ENCODE assay signal across 12 cellular contexts in genomic region chr2:36438454-36438977, GRCh38.
A peak's percentile ranks its signal among the peaks of the same experiment; 100 is the strongest.
DNase-seq lines count a peak whose midpoint lies in the region; ATAC-seq, FAIRE-seq and TF ChIP-seq lines count a peak whose summit lies in the region.
"Had no signal": no experiment of that assay in that cellular context is flagged by ENCODE, and none has a peak within 500 bp of the region (broad histone marks: within the 10 kb centered on the region; RNA-seq: fewer than 3 reads in every experiment).

No MANE protein-coding gene starts in this region.

- H3K9me3 ChIP-seq in HCT116 (ENCODE audit: control insufficient read depth in 1 of 2, insufficient read depth in 1 of 2, low read depth in 1 of 2, low read length in 2 of 2): no peaks in the 10 kb centered on the region
- H3K9me3 ChIP-seq in K562 (replicated peaks; ENCODE audit: control insufficient read depth, insufficient read depth, low read depth, low read length): no peaks in the 10 kb centered on the region
- H3K9me3 ChIP-seq: right atrium auricular region had no signal

- intact Hi-C loops in HCT116 (cut with micrococcal nuclease) (no loop called here), K562 (cut with micrococcal nuclease) (no loop called here)

- 0 out of 4 replicates have a peak, but pooled peaks cover 2 to 4% of the 10 kb centered on the region in 2 experiments for H3K36me3 ChIP-seq in HCT116 (ENCODE audit: control insufficient read depth in 1 of 2, insufficient read depth in 2 of 2, low read length in 2 of 2)
- no peaks in the 10 kb centered on the region for H3K36me3 ChIP-seq in K562 (ENCODE audit: control insufficient read depth, insufficient read depth, low read length)

- POLR2A ChIA-PET in HCT116 (lab: Charles Lee): no interaction called here
- POLR2A ChIA-PET in K562 (lab: Yijun Ruan, JAX): interaction anchor here (1.3 to 1.9 kb wide), 2 partner anchors 20 to 70 kb away, joined by 3 to 4 read pairs; no protein-coding TSS in a partner anchor

- H3K4me3 ChIP-seq in HCT116 (replicated peaks in 1 of 2; ENCODE audit: low read depth in 1 of 2, low read length in 2 of 2) (peak overlapping the region in 1 of 2 experiments; percentile 24; a peak in 1 of 4 replicates), K562 (no peak overlapping the region)
- H3K4me3 ChIP-seq: GM12878, right atrium auricular region had no signal

- CTCF ChIA-PET in HCT116 (lab: Charles Lee): interaction anchor here (1.1 to 1.4 kb wide), 2 partner anchors 22 to 69 kb away, joined by 3 to 4 read pairs; no protein-coding TSS in a partner anchor
- CTCF ChIA-PET in K562 (lab: Yijun Ruan, JAX; ENCODE audit: low intra/inter-chr PET ratio): no interaction called here

- peak overlapping the region; percentile 76 for H3K4me2 ChIP-seq in HCT116 (ENCODE audit: low read length)
- no peak overlapping the region for H3K4me2 ChIP-seq in K562 (ENCODE audit: insufficient read depth, low read length)

- TF ChIP-seq CTCF in HCT116 (IDR thresholded peaks at IDR 0.05 in 2 of 3, conservative IDR thresholded peaks at IDR 0.05 in 1 of 3; ENCODE audit: borderline replicate concordance in 1 of 3, insufficient read depth in 1 of 3, low read depth in 2 of 3, low read length in 2 of 3): no peak
- TF ChIP-seq CTCF in K562 (IDR thresholded peaks at IDR 0.05 in 2 of 3, conservative IDR thresholded peaks at IDR 0.05 in 1 of 3; ENCODE audit: insufficient read depth in 2 of 3, low read depth in 1 of 3, low read length in 3 of 3): no peak

- FAIRE-seq in K562 (lab: Jason Lieb, UNC) (no peak), urothelium cell line (lab: Jason Lieb, UNC) (peak; percentile 79)
- FAIRE-seq: GM12878 had no signal

- in situ Hi-C loops in K562 (cut with MboI): no loop called here

- H2AFZ ChIP-seq in HCT116 (ENCODE audit: low read depth, low read length, poor library complexity, severe bottlenecking): no peak overlapping the region
- no peak overlapping the region for H2AFZ ChIP-seq in K562 (ENCODE audit: low read depth, low read length)

- no peaks in the 10 kb centered on the region for H3K9me1 ChIP-seq in K562 (ENCODE audit: control insufficient read depth, insufficient read depth, low read length)

- TF ChIP-seq EP300 in K562 (IDR thresholded peaks at IDR 0.05; ENCODE audit: low read length): no peak

- H3K9me2 ChIP-seq in HCT116 (ENCODE audit: insufficient read depth): no peaks in the 10 kb centered on the region

- H3K27me3 ChIP-seq in HCT116 (ENCODE audit: insufficient read depth, low read length): no peaks in the 10 kb centered on the region
- peaks cover 2 to 14% of the 10 kb centered on the region in 2 experiments; a peak in 3 of 5 replicates for H3K27me3 ChIP-seq in K562 (ENCODE audit: control insufficient read depth in 2 of 2, insufficient read depth in 2 of 2, low read length in 2 of 2)
- H3K27me3 ChIP-seq: right atrium auricular region had no signal

- no peak for TF ChIP-seq RAD21 in HCT116 (IDR thresholded peaks at IDR 0.05; ENCODE audit: low read depth)
- no peak for TF ChIP-seq RAD21 in K562 (CRISPR knock-in tag; conservative IDR thresholded peaks at IDR 0.05 in 1 of 2, IDR thresholded peaks at IDR 0.05 in 1 of 2)

- WGBS in K562 (ENCODE audit: insufficient coverage, low coverage, missing lambda C conversion rate): 0% methylated on average over 3 of the region's 3 CpGs

- DNase-seq in HCT116 (ENCODE audit: low read depth, low spot score): peak; percentile 43
- no peak for DNase-seq in K562 (ENCODE audit: extremely low read depth in 1 of 4, low spot score in 3 of 4)
- peak; percentile 70 for DNase-seq in islet precursor cell
- DNase-seq in urothelium cell line (ENCODE audit: low spot score): peak; percentile 82
- DNase-seq in NCI-H1048 (lab: John Stamatoyannopoulos, UW): no peak
- no peak for DNase-seq in activated CD4-positive, alpha-beta T cell treated with anti-CD3 and anti-CD28 coated beads, Interleukin-2, amount 50 U/mL, for 1 hour
- DNase-seq: NCI-H774; stimulated activated naive CD4-positive, alpha-beta T cell treated with Interleukin-2 at 50 U/mL for 16 hours had no signal

- RAD21 ChIA-PET in HCT116 (lab: Charles Lee; ENCODE audit: low non-redundant PET in 1 of 2, low total read pairs in 2 of 2, uncharacterized antibody in 2 of 2, unreplicated experiment in 2 of 2): no interaction called here

- H3K27ac ChIP-seq in HCT116 (ENCODE audit: low read depth, low read length) (peak overlapping the region; percentile 21; the same call in 1 of the 2 replicates), K562 (ENCODE audit: extremely low read depth, low read depth, low read length) (no peak overlapping the region)
- H3K27ac ChIP-seq: right atrium auricular region had no signal

- H3K4me1 ChIP-seq in HCT116 (ENCODE audit: control insufficient read depth in 1 of 2, insufficient read depth in 2 of 2, low read length in 2 of 2) (peaks cover 5 to 22% of the 10 kb centered on the region in 2 experiments; a peak in 2 of 4 replicates), K562 (replicated peaks in 1 of 2; ENCODE audit: control insufficient read depth in 2 of 2, insufficient read depth in 2 of 2, low read length in 2 of 2) (no peaks in the 10 kb centered on the region)

- BruUV-seq in HCT116 (replicated peaks; lab: Mats Ljungman, UMichigan): no TSS peak
- BruUV-seq in K562 (replicated peaks; lab: Mats Ljungman, UMichigan): no TSS peak

- TF ChIP-seq POLR2A in HCT116 (IDR thresholded peaks at IDR 0.05; ENCODE audit: borderline replicate concordance, extremely low read depth, insufficient read depth, insufficient read length): no peak
- no peak for TF ChIP-seq POLR2A in K562 (conservative IDR thresholded peaks at IDR 0.05)

- peaks cover 8% of the 10 kb centered on the region; the same call in 1 of the 2 replicates for H3K79me2 ChIP-seq in HCT116 (ENCODE audit: insufficient read depth, low read length)
- H3K79me2 ChIP-seq in K562 (ENCODE audit: control insufficient read depth, insufficient read depth, low read length): no peaks in the 10 kb centered on the region

- ATAC-seq in HCT116: peak; percentile 93
- no peak for ATAC-seq in K562
- ATAC-seq in HG03457 (IDR thresholded peaks at IDR 0.05; ENCODE audit: unreplicated experiment): no peak
- no peak for ATAC-seq in HG02973 (IDR thresholded peaks at IDR 0.05; ENCODE audit: unreplicated experiment)
- ATAC-seq: GM12878 had no signal

- H4K20me1 ChIP-seq in HCT116 (ENCODE audit: insufficient read depth) (no peaks in the 10 kb centered on the region), K562 (replicated peaks; ENCODE audit: control insufficient read depth, insufficient read depth, low read length) (no peaks in the 10 kb centered on the region)

- peak overlapping the region; percentile 52 for H3K9ac ChIP-seq in HCT116 (ENCODE audit: low read length)
- H3K9ac ChIP-seq in K562 (ENCODE audit: insufficient read depth in 1 of 2, low read depth in 2 of 2, low read length in 2 of 2): no peak overlapping the region

TF ChIP-seq in HCT116, 20 proteins besides CTCF, POLR2A, EP300 and RAD21:
- peak; percentile 46; the same call in 1 of the 2 replicates for TF ChIP-seq SP1 (IDR thresholded peaks at IDR 0.05; ENCODE audit: low read depth)
- no peak for TF ChIP-seq EZH2phosphoT487 (IDR thresholded peaks at IDR 0.05; ENCODE audit: borderline replicate concordance)
- peak; percentile 64 for TF ChIP-seq JUND (IDR thresholded peaks at IDR 0.05)
- TF ChIP-seq, protein P1, sequence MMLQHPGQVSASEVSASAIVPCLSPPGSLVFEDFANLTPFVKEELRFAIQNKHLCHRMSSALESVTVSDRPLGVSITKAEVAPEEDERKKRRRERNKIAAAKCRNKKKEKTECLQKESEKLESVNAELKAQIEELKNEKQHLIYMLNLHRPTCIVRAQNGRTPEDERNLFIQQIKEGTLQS (IDR thresholded peaks at IDR 0.05): 0 out of 2 replicates have a peak, but pooled peaks have one; percentile 12
- TF ChIP-seq SIN3A (IDR thresholded peaks at IDR 0.05; ENCODE audit: low read depth): peak; percentile 56; the same call in 1 of the 2 replicates
- TF ChIP-seq, protein P2, sequence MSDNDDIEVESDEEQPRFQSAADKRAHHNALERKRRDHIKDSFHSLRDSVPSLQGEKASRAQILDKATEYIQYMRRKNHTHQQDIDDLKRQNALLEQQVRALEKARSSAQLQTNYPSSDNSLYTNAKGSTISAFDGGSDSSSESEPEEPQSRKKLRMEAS (IDR thresholded peaks at IDR 0.05): 0 out of 2 replicates have a peak, but pooled peaks have one; percentile 34
- TF ChIP-seq EZH2 (IDR thresholded peaks at IDR 0.05): no peak
- TF ChIP-seq FOSL1 (IDR thresholded peaks at IDR 0.05; ENCODE audit: low read depth): peak; percentile 75

TF ChIP-seq in K562, 482 proteins besides CTCF, POLR2A, EP300 and RAD21:
- TF ChIP-seq SOX6 (IDR thresholded peaks at IDR 0.05) (no peak), RBM25 (IDR thresholded peaks at IDR 0.05; ENCODE audit: low read depth, low read length, severe bottlenecking) (peak; percentile 43)

Comparison
In these comparisons a context has a peak if more than half of its experiments do, and no peak if none do; other contexts are left out.
1. DNase-seq: peak in HCT116 (single experiment), islet precursor cell (single experiment) and urothelium cell line (single experiment); none in K562 (0 of 4), NCI-H1048 (single experiment) and activated CD4-positive, alpha-beta T cell treated with anti-CD3 and anti-CD28 coated beads, Interleukin-2, amount 50 U/mL, for 1 hour (single experiment).